Comparison of ENCODE assay signal across 8 cellular contexts in the genomic region with DNA sequence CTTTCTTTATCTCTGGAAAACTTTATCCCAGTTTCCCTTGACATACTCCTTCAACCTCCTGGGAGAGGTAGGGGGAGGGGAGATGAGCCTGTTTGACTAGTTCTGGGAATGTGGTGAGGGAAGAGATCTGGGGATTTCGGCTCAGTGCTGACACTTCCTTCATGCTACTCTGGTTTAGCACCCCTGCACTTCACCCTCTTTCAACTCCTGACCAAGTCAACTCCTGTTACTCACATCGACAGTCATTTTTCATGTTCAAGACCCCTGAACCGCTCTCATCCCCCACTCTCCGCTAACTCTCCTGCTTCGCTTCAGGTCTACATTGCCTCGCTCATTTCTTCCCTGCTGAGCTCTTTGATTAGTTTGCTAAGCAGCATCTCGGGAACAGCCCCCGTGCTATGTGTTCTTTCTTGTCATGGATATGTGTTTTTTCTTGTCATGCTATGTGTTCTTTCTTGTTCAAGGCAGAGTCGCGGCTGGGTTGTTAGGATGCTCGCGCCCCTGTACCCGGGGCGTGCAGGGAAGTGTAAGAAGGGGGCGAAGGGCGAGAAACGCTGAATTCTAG. TPM values are rescaled to one million over a fixed set of nuclear protein-coding genes. Genes with fewer than 3 reads are reported as not detected.
A peak's percentile ranks its signal among the peaks of the same experiment; 100 is the strongest.
DNase-seq lines count a peak whose midpoint lies in the region; ATAC-seq, FAIRE-seq and TF ChIP-seq lines count a peak whose summit lies in the region.

No MANE protein-coding gene starts in this region.

- H3K9me3 ChIP-seq in Peyer's patch (no peaks in the 10 kb centered on the region), heart left ventricle (no peaks in the 10 kb centered on the region), pancreas (no peaks in the 10 kb centered on the region)

- peak; percentile 23 for DNase-seq in activated gamma-delta T cell treated with Interleukin-2 at 50 U/mL for 16 hours
- DNase-seq in activated gamma-delta T cell (lab: John Stamatoyannopoulos, UW): no peak
- peak in 2 of 3 donors; percentile 46 to 63 for DNase-seq in Peyer's patch
- DNase-seq in activated naive CD4-positive, alpha-beta T cell treated with anti-CD3 and anti-CD28 coated beads, Interleukin-2, amount 50 U/mL, for 16 hours: peak; percentile 57
- peak in 1 of 5 donors; percentile 36 for DNase-seq in heart left ventricle
- peak in 2 of 6 donors; percentile 22 to 55 for DNase-seq in pancreas
- no peak for DNase-seq in NCI-H187 treated with DMSO at 0.1 percent for 48 hours (lab: John Stamatoyannopoulos, UW)

- intact Hi-C loops in heart left ventricle (cut with DNase I) (loop anchor here (2.0 to 10.0 kb wide), 11 partner anchors 16 to 254 kb away; no protein-coding TSS in a partner anchor), pancreas (cut with DNase I) (loop anchor here in 1 of 3 donors (2.0 kb wide), 1 partner anchor 16 kb away; no protein-coding TSS in a partner anchor)

- H3K4me3 ChIP-seq in Peyer's patch (peak overlapping the region; percentile 38 to 67 (median 54)), heart left ventricle (peak overlapping the region; percentile 42 to 70 (median 64)), pancreas (peak overlapping the region in 3 of 4 donors; percentile 17 to 52 (median 31))

- WGBS in heart left ventricle, 4 donors: 1 to 2% (median 1%) methylated on average over 17 of the region's 17 CpGs
- WGBS in pancreas, 2 donors: 1% methylated on average over 17 of the region's 17 CpGs

- H3K4me1 ChIP-seq in Peyer's patch (peaks cover 3 to 21% (median 7%) of the 10 kb centered on the region in 4 donors), heart left ventricle (peaks cover 0 to 33% (median 8%) of the 10 kb centered on the region in 12 donors), pancreas (peaks cover 0 to 12% (median 0%) of the 10 kb centered on the region in 3 donors)

- TF ChIP-seq POLR2A in Peyer's patch (IDR thresholded peaks at IDR 0.05): no peak
- TF ChIP-seq POLR2A in heart left ventricle (IDR thresholded peaks at IDR 0.05): no peak

- H3K27ac ChIP-seq in Peyer's patch: peak overlapping the region; percentile 69 to 81 (median 72)
- peak overlapping the region; percentile 6 to 85 (median 59) for H3K27ac ChIP-seq in heart left ventricle
- peak overlapping the region in 3 of 4 donors; percentile 44 to 70 (median 61) for H3K27ac ChIP-seq in pancreas

- no peaks in the 10 kb centered on the region for H3K36me3 ChIP-seq in Peyer's patch
- no peaks in the 10 kb centered on the region for H3K36me3 ChIP-seq in heart left ventricle
- H3K36me3 ChIP-seq in pancreas: no peaks in the 10 kb centered on the region

- H3K27me3 ChIP-seq in Peyer's patch: no peaks in the 10 kb centered on the region
- H3K27me3 ChIP-seq in heart left ventricle: no peaks in the 10 kb centered on the region
- no peaks in the 10 kb centered on the region for H3K27me3 ChIP-seq in pancreas

- ATAC-seq in HG03280 (IDR thresholded peaks at IDR 0.05; ENCODE audit: unreplicated experiment): peak; percentile 21
- ATAC-seq in heart left ventricle: peak; percentile 6 to 56 (median 22)
- ATAC-seq in pancreas: peak; percentile 22 to 62 (median 50)

- FAIRE-seq in pancreas (lab: Jason Lieb, UNC): no peak

- TF ChIP-seq CTCF in Peyer's patch (IDR thresholded peaks at IDR 0.05) (no peak), heart left ventricle (IDR thresholded peaks at IDR 0.05) (no peak), pancreas (IDR thresholded peaks at IDR 0.05) (no peak)

RNA-seq across cellular contexts. Expression of a gene that starts 16.6 kb away (rescaled TPM):
- total RNA-seq in Peyer's patch: 10 to 100 TPM; 52.2 to 71.4 (median 64.2) TPM
- 10 to 100 TPM; 14.7 to 37.7 (median 19.8) TPM for total RNA-seq in heart left ventricle
- polyA plus RNA-seq in heart left ventricle: 10 to 100 TPM; 15.1 to 33.5 TPM
- total RNA-seq in pancreas: 10 to 100 TPM; 24.1 to 33.6 (median 28.4) TPM
- 10 to 100 TPM; 41.8 to 43.3 TPM for polyA plus RNA-seq in pancreas

Comparison
In these comparisons a context has a peak if more than half of its experiments do, and no peak if none do; other contexts are left out.
1. DNase-seq: peak in activated gamma-delta T cell treated with Interleukin-2 at 50 U/mL for 16 hours (single experiment), Peyer's patch (2 of 3) and activated naive CD4-positive, alpha-beta T cell treated with anti-CD3 and anti-CD28 coated beads, Interleukin-2, amount 50 U/mL, for 16 hours (single experiment); none in activated gamma-delta T cell (single experiment) and NCI-H187 treated with DMSO at 0.1 percent for 48 hours (single experiment).
2. Peak in every context shown above with its lines, with median percentiles within 50 percentile points of each other: ATAC-seq, H3K27ac ChIP-seq and H3K4me3 ChIP-seq.